Comparison of ENCODE assay signal across 10 cellular contexts in genomic region chr4:104425003-104425402, GRCh38.
DNase-seq lines count a peak whose midpoint lies in the region; ATAC-seq, FAIRE-seq and TF ChIP-seq lines count a peak whose summit lies in the region.
"Had no signal": no experiment of that assay in that cellular context is flagged by ENCODE, and none has a peak within 500 bp of the region (broad histone marks: within the 10 kb centered on the region; RNA-seq: fewer than 3 reads in every experiment).

No MANE protein-coding gene starts in this region.

- H3K36me3 Mint-ChIP-seq in brain: no peaks in the 10 kb centered on the region
- H3K36me3 Mint-ChIP-seq in natural killer cell treated with Interleukin-12 subunit alpha and Interleukin-12 subunit beta and Interleukin-15 and Interleukin-18, amount 100 ng/mL, for 72 hours: no peaks in the 10 kb centered on the region

- H3K27ac ChIP-seq in sigmoid colon (no peak overlapping the region), mammary epithelial cell (ENCODE audit: insufficient read depth, low read depth, low read length) (no peak overlapping the region)
- H3K27ac ChIP-seq: prostate gland had no signal

- no peak for TF ChIP-seq POLR2A in sigmoid colon (IDR thresholded peaks at IDR 0.05)
- no peak for TF ChIP-seq POLR2A in H54 (IDR thresholded peaks at IDR 0.05; ENCODE audit: low read depth, low read length)

- in situ Hi-C loops in mammary epithelial cell (cut with MboI; ENCODE audit: low sequenced_read_pairs in 2 of 2): no loop called here

- peaks cover 2 to 14% (median 3%) of the 10 kb centered on the region in 5 experiments for H3K9me3 Mint-ChIP-seq in brain
- peaks cover 7% of the 10 kb centered on the region for H3K9me3 Mint-ChIP-seq in natural killer cell treated with Interleukin-12 subunit alpha and Interleukin-12 subunit beta and Interleukin-15 and Interleukin-18, amount 100 ng/mL, for 72 hours

- no peak for FAIRE-seq in H54 (lab: Jason Lieb, UNC)

- BruUV-seq in mammary epithelial cell (replicated peaks; lab: Mats Ljungman, UMichigan): no TSS peak

- CTCF ChIA-PET in mammary epithelial cell (lab: Charles Lee; ENCODE audit: low non-redundant PET): no interaction called here

- H3K36me3 ChIP-seq in kidney epithelial cell (ENCODE audit: control insufficient read depth, insufficient read depth, low read length) (no peaks in the 10 kb centered on the region), sigmoid colon (no peaks in the 10 kb centered on the region), mammary epithelial cell (ENCODE audit: insufficient read depth, low read length) (no peaks in the 10 kb centered on the region)
- H3K36me3 ChIP-seq: prostate gland had no signal

- no peaks in the 10 kb centered on the region for H3K9me3 ChIP-seq in sigmoid colon
- no peaks in the 10 kb centered on the region for H3K9me3 ChIP-seq in mammary epithelial cell (replicated peaks; ENCODE audit: insufficient read depth, low read length)
- H3K9me3 ChIP-seq: prostate gland had no signal

- 6 to 39% methylated on average over 8 of the region's 8 CpGs for WGBS in sigmoid colon, 2 donors
- under 1% methylated on average over 8 of the region's 8 CpGs for WGBS in mammary epithelial cell (ENCODE audit: low coverage, missing lambda C conversion rate)

- no peak for TF ChIP-seq EP300 in sigmoid colon (IDR thresholded peaks at IDR 0.05)

- H3K27me3 Mint-ChIP-seq in brain: no peaks in the 10 kb centered on the region
- H3K27me3 Mint-ChIP-seq in natural killer cell treated with Interleukin-12 subunit alpha and Interleukin-12 subunit beta and Interleukin-15 and Interleukin-18, amount 100 ng/mL, for 72 hours: no peaks in the 10 kb centered on the region

- H3K27me3 ChIP-seq in kidney epithelial cell (ENCODE audit: control insufficient read depth, insufficient read depth, low read length) (no peaks in the 10 kb centered on the region), sigmoid colon (no peaks in the 10 kb centered on the region), mammary epithelial cell (ENCODE audit: insufficient read depth, low read length) (no peaks in the 10 kb centered on the region)

- ATAC-seq in HG02970 (IDR thresholded peaks at IDR 0.05; ENCODE audit: low FRiP score, unreplicated experiment): no peak
- no peak for ATAC-seq in natural killer cell treated with Interleukin-12 subunit alpha and Interleukin-12 subunit beta and Interleukin-15 and Interleukin-18, amount 100 ng/mL, for 72 hours

- no peaks in the 10 kb centered on the region for H3K79me2 ChIP-seq in mammary epithelial cell (ENCODE audit: insufficient read depth, low read length)

- intact Hi-C loops in sigmoid colon (cut with DNase I) (no loop called here), mammary epithelial cell (cut with micrococcal nuclease) (no loop called here)

- peak overlapping the region; percentile 73 to 84 (median 81) for H3K4me3 Mint-ChIP-seq in brain
- no peak overlapping the region for H3K4me3 Mint-ChIP-seq in natural killer cell treated with Interleukin-12 subunit alpha and Interleukin-12 subunit beta and Interleukin-15 and Interleukin-18, amount 100 ng/mL, for 72 hours

- dilution Hi-C loops in mammary epithelial cell (cut with HindIII; ENCODE audit: low sequenced_read_pairs): no loop called here

- H3K9ac ChIP-seq in mammary epithelial cell (ENCODE audit: insufficient read depth, low read length): no peak overlapping the region

- H4K20me1 ChIP-seq in mammary epithelial cell (ENCODE audit: insufficient read depth, low read length): no peaks in the 10 kb centered on the region

- H3K4me3 ChIP-seq in kidney epithelial cell (ENCODE audit: low read depth, low read length): peak overlapping the region; percentile 35
- peak overlapping the region; percentile 7 to 30 (median 26) for H3K4me3 ChIP-seq in sigmoid colon
- H3K4me3 ChIP-seq in mammary epithelial cell (replicated peaks in 1 of 3; ENCODE audit: insufficient read depth in 1 of 3, low read depth in 2 of 3, low read length in 3 of 3): no peak overlapping the region
- H3K4me3 ChIP-seq: prostate gland had no signal

- no peak overlapping the region for H3K4me2 ChIP-seq in mammary epithelial cell (ENCODE audit: insufficient read depth, low read depth, low read length)

- H3K4me1 Mint-ChIP-seq in brain: peaks cover 73% of the 10 kb centered on the region
- H3K4me1 Mint-ChIP-seq in natural killer cell treated with Interleukin-12 subunit alpha and Interleukin-12 subunit beta and Interleukin-15 and Interleukin-18, amount 100 ng/mL, for 72 hours (ENCODE audit: low read depth in 2 of 2): no peaks in the 10 kb centered on the region

- no peak for TF ChIP-seq CTCF in brain (conservative IDR thresholded peaks at IDR 0.05)
- TF ChIP-seq CTCF in kidney epithelial cell (IDR thresholded peaks at IDR 0.05; ENCODE audit: insufficient read depth, low read length, poor library complexity, severe bottlenecking): no peak
- TF ChIP-seq CTCF in sigmoid colon (IDR thresholded peaks at IDR 0.05): no peak
- no peak for TF ChIP-seq CTCF in mammary epithelial cell (conservative IDR thresholded peaks at IDR 0.05 in 1 of 2, IDR thresholded peaks at IDR 0.05 in 1 of 2; ENCODE audit: extremely low read depth in 1 of 2, insufficient read depth in 1 of 2, low read depth in 1 of 2, low read length in 2 of 2)

- DNase-seq in NCI-H2227 (lab: John Stamatoyannopoulos, UW; ENCODE audit: unreplicated experiment): peak; percentile 21
- no peak for DNase-seq in kidney epithelial cell (ENCODE audit: low read depth)
- DNase-seq in sigmoid colon: no peak
- no peak for DNase-seq in natural killer cell treated with Interleukin-12 subunit alpha and Interleukin-12 subunit beta and Interleukin-15 and Interleukin-18, amount 100 ng/mL, for 72 hours (ENCODE audit: low spot score)
- DNase-seq in mammary epithelial cell: no peak
- DNase-seq in H54 (ENCODE audit: insufficient read length, low spot score): no peak
- DNase-seq: KG1 had no signal

- H3K4me1 ChIP-seq in sigmoid colon (no peaks in the 10 kb centered on the region), mammary epithelial cell (ENCODE audit: insufficient read depth, low read length) (no peaks in the 10 kb centered on the region)
- H3K4me1 ChIP-seq: prostate gland had no signal

- H2AFZ ChIP-seq in mammary epithelial cell (ENCODE audit: low read depth, low read length): no peak overlapping the region

- peak overlapping the region; percentile 66 to 93 (median 88) for H3K27ac Mint-ChIP-seq in brain
- H3K27ac Mint-ChIP-seq in natural killer cell treated with Interleukin-12 subunit alpha and Interleukin-12 subunit beta and Interleukin-15 and Interleukin-18, amount 100 ng/mL, for 72 hours: no peak overlapping the region

Comparison
In these comparisons a context has a peak if more than half of its experiments do, and no peak if none do; other contexts are left out.
1. H3K27ac Mint-ChIP-seq: peak in brain (5 of 5); none in natural killer cell treated with Interleukin-12 subunit alpha and Interleukin-12 subunit beta and Interleukin-15 and Interleukin-18, amount 100 ng/mL, for 72 hours (0 of 2).
2. H3K4me3 ChIP-seq: peak in kidney epithelial cell (single experiment) and sigmoid colon (4 of 4); none in mammary epithelial cell (0 of 3).